In genomic region chr1:16441312-16441641, GRCh38 we compare ENCODE assay signal across 9 cellular contexts. TPM values are rescaled to one million over a fixed set of nuclear protein-coding genes. Genes with fewer than 3 reads are reported as not detected.
DNase-seq lines count a peak whose midpoint lies in the region; ATAC-seq, FAIRE-seq and TF ChIP-seq lines count a peak whose summit lies in the region.
"Had no signal": no experiment of that assay in that cellular context is flagged by ENCODE, and none has a peak within 500 bp of the region (broad histone marks: within the 10 kb centered on the region; RNA-seq: fewer than 3 reads in every experiment).

No MANE protein-coding gene starts in this region.

- H3K9ac ChIP-seq in endothelial cell of umbilical vein (replicated peaks; ENCODE audit: extremely low read depth, insufficient read depth, low read length), result peak overlapping the region; percentile 76

- intact Hi-C loops in PC-9 (cut with micrococcal nuclease; ENCODE audit: unreplicated experiment) (loop anchor here (2.0 to 5.0 kb wide), 2 partner anchors 74 to 180 kb away; partner anchors contain the start of gene SZRD1), endothelial cell of umbilical vein (cut with micrococcal nuclease) (loop anchor here (2.0 to 10.0 kb wide), 2 partner anchors 172 to 236 kb away; partner anchors contain the start of gene NBPF1)

- no peaks in the 10 kb centered on the region for H3K9me3 Mint-ChIP-seq in nephron progenitor cell

- no peaks in the 10 kb centered on the region for H3K9me2 ChIP-seq in PC-9 (ENCODE audit: insufficient read depth)

- H2AFZ ChIP-seq in PC-9 (peak overlapping the region; percentile 97), endothelial cell of umbilical vein (ENCODE audit: low read depth, low read length) (peak overlapping the region; percentile 67)

- no peak for ATAC-seq in GM21529 (IDR thresholded peaks at IDR 0.05; ENCODE audit: unreplicated experiment)
- ATAC-seq in GM18511 (IDR thresholded peaks at IDR 0.05; ENCODE audit: unreplicated experiment), result no peak

- H4K20me1 ChIP-seq in PC-9 (ENCODE audit: insufficient read depth) (no peaks in the 10 kb centered on the region), endothelial cell of umbilical vein (replicated peaks; ENCODE audit: control insufficient read depth, extremely low read depth, insufficient read depth, low read length) (no peaks in the 10 kb centered on the region)

- H3K4me1 ChIP-seq in PC-9 (replicated peaks; ENCODE audit: insufficient read depth) (peaks cover 5% of the 10 kb centered on the region; the same call in 1 of the 2 replicates), endothelial cell of umbilical vein (ENCODE audit: control insufficient read depth, extremely low read depth, insufficient read depth, low read length) (peaks cover 12% of the 10 kb centered on the region)

- BruUV-seq in PC-9 (replicated peaks; lab: Mats Ljungman, UMichigan) (no TSS peak), endothelial cell of umbilical vein (replicated peaks; lab: Mats Ljungman, UMichigan) (no TSS peak)

- H3K27ac ChIP-seq in PC-9 (peak overlapping the region; percentile 14; the same call in 1 of the 2 replicates), endothelial cell of umbilical vein (ENCODE audit: insufficient read depth, low read depth, low read length) (peak overlapping the region; percentile 29)

- peak; percentile 77 for FAIRE-seq in endothelial cell of umbilical vein (lab: Jason Lieb, UNC)

- TF ChIP-seq POLR2A in endothelial cell of umbilical vein (IDR thresholded peaks at IDR 0.05; ENCODE audit: low read depth, low read length), result no peak

- H3K27ac Mint-ChIP-seq in nephron progenitor cell, result peak overlapping the region; percentile 95

- TF ChIP-seq CTCF in GM12865 (IDR thresholded peaks at IDR 0.05; ENCODE audit: insufficient read depth, low read depth, low read length, missing control alignments) (no peak), PC-9 (conservative IDR thresholded peaks at IDR 0.05) (no peak), endothelial cell of umbilical vein (IDR thresholded peaks at IDR 0.05; ENCODE audit: extremely low read depth in 1 of 2, insufficient read depth in 1 of 2, low read depth in 1 of 2, low read length in 2 of 2) (no peak), nephron progenitor cell (IDR thresholded peaks at IDR 0.05) (no peak)

- H3K4me2 ChIP-seq in PC-9, result peak overlapping the region; percentile 72
- peak overlapping the region; percentile 83 for H3K4me2 ChIP-seq in endothelial cell of umbilical vein (ENCODE audit: insufficient read depth, low read length)

- H3K79me2 ChIP-seq in PC-9 (ENCODE audit: low read depth) (peaks cover 25% of the 10 kb centered on the region), endothelial cell of umbilical vein (ENCODE audit: control insufficient read depth, insufficient read depth, low read length) (peaks cover 36% of the 10 kb centered on the region)

- H3K27me3 ChIP-seq in PC-9 (ENCODE audit: insufficient read depth, low read depth) (no peaks in the 10 kb centered on the region), endothelial cell of umbilical vein (ENCODE audit: control insufficient read depth in 2 of 2, insufficient read depth in 2 of 2, low read length in 2 of 2) (no peaks in the 10 kb centered on the region)

- no peaks in the 10 kb centered on the region for H3F3A ChIP-seq in PC-9 (ENCODE audit: insufficient read depth, low read depth)

- peak overlapping the region; percentile 96 for H3K4me3 ChIP-seq in GM12865 (ENCODE audit: low read depth, low read length)
- H3K4me3 ChIP-seq in PC-9, result peak overlapping the region; percentile 74
- peak overlapping the region; percentile 59 to 95 (median 92) for H3K4me3 ChIP-seq in endothelial cell of umbilical vein (replicated peaks in 1 of 3; ENCODE audit: insufficient read depth in 1 of 3, low read depth in 1 of 3, low read length in 3 of 3)

- POLR2A ChIA-PET in PC-9 (lab: Charles Lee; ENCODE audit: unreplicated experiment) (interaction anchor here (0.6 kb wide), 1 partner anchor 455 kb away, joined by 5 read pairs; no protein-coding TSS in a partner anchor), endothelial cell of umbilical vein (lab: Charles Lee) (no interaction called here)

- CTCF ChIA-PET in PC-9 (lab: Charles Lee) (interaction anchor here (0.6 kb wide), 1 partner anchor 369 kb away, joined by 6 read pairs; no protein-coding TSS in a partner anchor), endothelial cell of umbilical vein (lab: Charles Lee) (interaction anchor here (0.7 to 2.9 kb wide), 12 partner anchors 14 to 510 kb away, joined by 3 to 24 read pairs (median 4); partner anchors contain the start of gene SZRD1)

- H3K36me3 Mint-ChIP-seq in nephron progenitor cell (ENCODE audit: low read depth), result peaks cover 27% of the 10 kb centered on the region

- dilution Hi-C loops in endothelial cell of umbilical vein (cut with MboI; ENCODE audit: extremely low pct_ligation_motif_present, low sequenced_read_pairs), result no loop called here

- H3K9me1 ChIP-seq in endothelial cell of umbilical vein (replicated peaks; ENCODE audit: control insufficient read depth, extremely low read depth, insufficient read depth, low read length), result no peaks in the 10 kb centered on the region

- H3K4me3 Mint-ChIP-seq in nephron progenitor cell, result peak overlapping the region; percentile 96

- DNase-seq in GM12865 (ENCODE audit: low read depth), result no peak
- DNase-seq in PC-9, result no peak
- peak; percentile 46 for DNase-seq in endothelial cell of umbilical vein (ENCODE audit: low read depth, low spot score)
- DNase-seq in nephron progenitor cell, result no peak
- DNase-seq in midbrain (lab: John Stamatoyannopoulos, UW), result no peak
- DNase-seq in activated CD8-positive, alpha-beta memory T cell treated with anti-CD3 and anti-CD28 coated beads, Interleukin-2, amount 50 U/mL, for 4 hours, result no peak

- peaks cover 22% of the 10 kb centered on the region for H3K4me1 Mint-ChIP-seq in nephron progenitor cell

- H3K36me3 ChIP-seq in PC-9 (ENCODE audit: low read depth) (no peaks in the 10 kb centered on the region), endothelial cell of umbilical vein (ENCODE audit: control insufficient read depth in 2 of 2, extremely low read depth in 1 of 2, insufficient read depth in 2 of 2, low read length in 2 of 2) (peaks cover 11 to 23% of the 10 kb centered on the region in 2 experiments)

- H3K27me3 Mint-ChIP-seq in nephron progenitor cell (ENCODE audit: low read depth, poor library complexity), result no peaks in the 10 kb centered on the region

- H3K9me3 ChIP-seq in PC-9 (ENCODE audit: insufficient read depth, low read depth) (no peaks in the 10 kb centered on the region), endothelial cell of umbilical vein (replicated peaks; ENCODE audit: control insufficient read depth, insufficient read depth, low read length) (no peaks in the 10 kb centered on the region)

TF ChIP-seq in endothelial cell of umbilical vein, 7 proteins besides CTCF, POLR2A, EP300 and RAD21:
- no peak for TF ChIP-seq FOS (IDR thresholded peaks at IDR 0.05; ENCODE audit: borderline replicate concordance, insufficient read depth, low read length)
- no peak for TF ChIP-seq POLR2AphosphoS5 (IDR thresholded peaks at IDR 0.05; ENCODE audit: insufficient read depth, low read depth, low read length)
- TF ChIP-seq MAX (IDR thresholded peaks at IDR 0.05; ENCODE audit: insufficient read depth, insufficient read length), result no peak
- no peak for TF ChIP-seq EZH2 (IDR thresholded peaks at IDR 0.05; ENCODE audit: borderline replicate concordance, low read depth, low read length, severe bottlenecking)
- no peak for TF ChIP-seq MYC (IDR thresholded peaks at IDR 0.05; ENCODE audit: low read depth, low read length)
- no peak for TF ChIP-seq JUN (IDR thresholded peaks at IDR 0.05; ENCODE audit: borderline replicate concordance, insufficient read depth, insufficient read length, low read depth)
- no peak for TF ChIP-seq GATA2 (IDR thresholded peaks at IDR 0.05; ENCODE audit: insufficient read depth, insufficient read length, low read depth, low read length)

RNA-seq across cellular contexts. Expression of gene NECAP2, which starts 0.8 kb away (rescaled TPM):
- total RNA-seq in PC-9 (2021), result 49.6 and 52.4 TPM in 2 replicates
- 101 and 107 TPM in 2 replicates for total RNA-seq in endothelial cell of umbilical vein
- 137 and 148 TPM in 2 replicates for polyA plus RNA-seq in endothelial cell of umbilical vein
- polyA plus RNA-seq in endothelial cell of umbilical vein (2011; cell fraction: cytosol; rRNA removed), result 143 and 146 TPM in 2 replicates
- polyA plus RNA-seq in endothelial cell of umbilical vein (2011; cell fraction: nucleus; rRNA removed), result 84.9 and 97.0 TPM in 2 replicates
- 91.7 and 96.1 TPM in 2 replicates for polyA plus RNA-seq in endothelial cell of umbilical vein (2012)
- polyA minus RNA-seq in endothelial cell of umbilical vein, result 133 and 141 TPM in 2 replicates
- polyA minus RNA-seq in endothelial cell of umbilical vein (2011; cell fraction: cytosol; rRNA and poly(A)+ RNA removed), result 20.9 TPM
- polyA minus RNA-seq in endothelial cell of umbilical vein (2011; cell fraction: nucleus; rRNA and poly(A)+ RNA removed), result 39.1 and 42.6 TPM in 2 replicates

RNA-seq across cellular contexts. Expression of gene SPATA21, which starts 4.1 kb away (rescaled TPM):
- total RNA-seq in PC-9 (2021) (not detected in 2 replicates), endothelial cell of umbilical vein (not detected in 2 replicates)
- polyA plus RNA-seq in endothelial cell of umbilical vein, result not detected in 2 replicates
- polyA plus RNA-seq in endothelial cell of umbilical vein (2011; cell fraction: cytosol; rRNA removed), result not detected in 2 replicates
- not detected in 2 replicates for polyA plus RNA-seq in endothelial cell of umbilical vein (2011; cell fraction: nucleus; rRNA removed)
- not detected in 2 replicates for polyA plus RNA-seq in endothelial cell of umbilical vein (2012)
- polyA minus RNA-seq in endothelial cell of umbilical vein, result not detected in 2 replicates
- not detected for polyA minus RNA-seq in endothelial cell of umbilical vein (2011; cell fraction: cytosol; rRNA and poly(A)+ RNA removed)
- not detected in 2 replicates for polyA minus RNA-seq in endothelial cell of umbilical vein (2011; cell fraction: nucleus; rRNA and poly(A)+ RNA removed)
- total RNA-seq: subcutaneous adipose tissue had no signal
